In the genomic region with DNA sequence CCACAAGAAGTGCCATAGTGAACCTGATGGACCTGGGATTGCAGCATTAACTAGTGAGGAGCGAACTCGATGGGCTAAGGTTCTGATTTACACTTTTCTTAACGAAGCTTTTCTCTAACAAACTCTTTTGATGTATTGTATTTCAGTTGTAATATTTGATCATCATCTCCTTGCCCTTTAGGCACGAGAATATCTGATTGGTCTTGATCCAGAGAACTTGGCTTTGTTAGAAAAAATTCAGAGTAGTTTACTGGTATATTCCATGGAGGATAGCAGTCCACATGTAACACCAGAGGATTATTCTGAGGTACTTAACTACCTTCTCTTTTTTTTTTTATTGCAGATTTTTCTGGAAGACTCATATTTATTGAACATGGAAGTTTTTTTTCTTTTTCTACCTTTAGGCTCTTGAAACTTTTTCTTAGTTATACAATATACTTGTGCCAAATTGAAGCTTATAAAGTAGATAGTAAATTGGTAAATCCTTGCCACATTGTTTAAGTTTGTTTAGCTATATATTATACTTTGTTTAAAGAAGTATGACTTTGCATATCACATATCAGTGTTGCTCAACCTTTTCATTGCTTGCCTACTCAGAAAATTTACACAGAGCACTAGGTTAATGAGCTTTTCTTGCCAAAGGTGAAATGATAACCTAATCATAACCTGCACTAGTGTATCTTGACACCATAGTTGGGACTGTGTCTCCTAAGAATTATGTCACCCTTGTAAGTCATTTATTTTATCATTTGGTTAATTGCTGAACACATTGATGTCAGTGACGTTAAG, we compare ENCODE assay signal across 26 cellular contexts. TPM values are rescaled to one million over a fixed set of nuclear protein-coding genes. Genes with fewer than 3 reads are reported as not detected.
DNase-seq lines count a peak whose midpoint lies in the region; ATAC-seq, FAIRE-seq and TF ChIP-seq lines count a peak whose summit lies in the region.
"Had no signal": no experiment of that assay in that cellular context is flagged by ENCODE, and none has a peak within 500 bp of the region (broad histone marks: within the 10 kb centered on the region; RNA-seq: fewer than 3 reads in every experiment).

No MANE protein-coding gene starts in this region.

- no peak for FAIRE-seq in HepG2 (lab: Jason Lieb, UNC)
- peak; percentile 62 for FAIRE-seq in colon (lab: Jason Lieb, UNC)
- FAIRE-seq in small intestine (lab: Jason Lieb, UNC) = no peak
- FAIRE-seq: A204.1, D721Med, GM18507 had no signal

- WGBS in right lobe of liver (ENCODE audit: insufficient coverage, low coverage, low lambda C conversion rate, missing lambda C conversion rate) = 62% methylated on average over 5 of the region's 5 CpGs
- 90% methylated on average over 5 of the region's 5 CpGs for WGBS in HepG2 (ENCODE audit: low lambda C conversion rate)
- 34 to 67% (median 54%) methylated on average over 5 of the region's 5 CpGs for WGBS in small intestine, 3 donors

- DNase-seq in right lobe of liver = no peak
- no peak for DNase-seq in HepG2 (ENCODE audit: low spot score)
- DNase-seq in PC-9 = peak in 1 of 2 experiments; percentile 54
- DNase-seq in small intestine = peak; percentile 90
- DNase-seq in activated naive CD4-positive, alpha-beta T cell treated with anti-CD3 and anti-CD28 coated beads, Interleukin-2, amount 10 ng/mL, durations not matched to agents 7 days and 5 days = no peak
- DNase-seq in T-cell = no peak
- DNase-seq in activated CD4-positive, alpha-beta T cell treated with anti-CD3 and anti-CD28 coated beads for 36 hours = no peak
- DNase-seq: AML-193; CD4-positive, alpha-beta T cell; GM23248; H9; KBM-7; MG63; NCI-H1417; NCI-H1694; NCI-H2081 treated with DMSO at 0.1 percent for 48 hours; NCI-H2171; NCI-H524; NCI-H748 treated with DMSO at 0.1 percent for 48 hours; SK-N-SH; SW 1271 had no signal

- H3K4me3 ChIP-seq in right lobe of liver (no peak overlapping the region), HepG2 (replicated peaks in 1 of 3; ENCODE audit: insufficient read depth in 1 of 3, low read depth in 2 of 3, low read length in 3 of 3) (no peak overlapping the region), PC-9 (no peak overlapping the region), small intestine (ENCODE audit: low read depth in 1 of 2, low read length in 2 of 2) (no peak overlapping the region)
- H3K4me3 ChIP-seq: BLaER1 treated with 17β-estradiol and CSF1 and Interleukin-3, amounts not matched to agents 10 nM and 100 nM; GM23248; MG63 had no signal

- H3K27me3 ChIP-seq in right lobe of liver (no peaks in the 10 kb centered on the region), HepG2 (ENCODE audit: control insufficient read depth in 1 of 2, insufficient read depth in 2 of 2, low read length in 2 of 2) (no peaks in the 10 kb centered on the region), PC-9 (ENCODE audit: insufficient read depth, low read depth) (no peaks in the 10 kb centered on the region), small intestine (ENCODE audit: control insufficient read depth in 2 of 2, insufficient read depth in 2 of 2, low read length in 2 of 2) (no peaks in the 10 kb centered on the region)
- H3K27me3 ChIP-seq: BLaER1 treated with 17β-estradiol and CSF1 and Interleukin-3, amounts not matched to agents 10 nM and 100 nM; MG63 had no signal

- no peaks in the 10 kb centered on the region for H3K79me2 ChIP-seq in HepG2 (ENCODE audit: insufficient read depth, low read length)
- no peaks in the 10 kb centered on the region for H3K79me2 ChIP-seq in PC-9 (ENCODE audit: low read depth)

- POLR2A ChIA-PET in HepG2 (lab: Yijun Ruan, JAX) = no interaction called here
- POLR2A ChIA-PET in PC-9 (lab: Charles Lee; ENCODE audit: unreplicated experiment) = interaction anchor here (0.5 to 0.6 kb wide), 3 partner anchors 20 to 450 kb away, joined by 3 to 8 read pairs (median 4); no protein-coding TSS in a partner anchor
- POLR2A ChIA-PET in T-cell (lab: Charles Lee) = interaction anchor here in 1 of 2 donors (0.7 kb wide), 1 partner anchor 31 kb away, joined by 7 read pairs; no protein-coding TSS in a partner anchor
- POLR2A ChIA-PET in activated CD4-positive, alpha-beta T cell treated with anti-CD3 and anti-CD28 coated beads for 36 hours (lab: Charles Lee) = no interaction called here

- H3F3A ChIP-seq in PC-9 (ENCODE audit: insufficient read depth, low read depth) = peaks cover 12% of the 10 kb centered on the region

- H3K9me3 ChIP-seq in right lobe of liver (no peaks in the 10 kb centered on the region), HepG2 (ENCODE audit: low read length) (no peaks in the 10 kb centered on the region), PC-9 (ENCODE audit: insufficient read depth, low read depth) (peaks cover 3% of the 10 kb centered on the region), small intestine (ENCODE audit: control insufficient read depth, low read depth) (no peaks in the 10 kb centered on the region)
- H3K9me3 ChIP-seq: BLaER1 treated with 17β-estradiol and CSF1 and Interleukin-3, amounts not matched to agents 10 nM and 100 nM; MG63; SK-N-SH had no signal

- no peak overlapping the region for H3K9ac ChIP-seq in HepG2 (ENCODE audit: insufficient read depth, low read depth, low read length)
- H3K9ac ChIP-seq: BLaER1 treated with 17β-estradiol and CSF1 and Interleukin-3, amounts not matched to agents 10 nM and 100 nM; GM23248; SK-N-SH had no signal

- H2AFZ ChIP-seq in HepG2 (ENCODE audit: low read length) (no peak overlapping the region), PC-9 (no peak overlapping the region)
- H2AFZ ChIP-seq: GM23248 had no signal

- CTCF ChIA-PET in HepG2 (lab: Yijun Ruan, JAX; ENCODE audit: low intra/inter-chr PET ratio, low total read pairs) = no interaction called here
- CTCF ChIA-PET in PC-9 (lab: Charles Lee) = no interaction called here
- CTCF ChIA-PET in activated naive CD4-positive, alpha-beta T cell treated with anti-CD3 and anti-CD28 coated beads, Interleukin-2, amount 10 ng/mL, durations not matched to agents 7 days and 5 days (lab: Charles Lee) = interaction anchor here (1.1 kb wide), 1 partner anchor 10 kb away, joined by 3 read pairs; no protein-coding TSS in a partner anchor
- CTCF ChIA-PET in T-cell (lab: Charles Lee) = no interaction called here
- CTCF ChIA-PET in activated CD4-positive, alpha-beta T cell treated with anti-CD3 and anti-CD28 coated beads for 36 hours (lab: Charles Lee) = interaction anchor here (0.7 kb wide), 2 partner anchors 60 to 203 kb away, joined by 3 read pairs; no protein-coding TSS in a partner anchor

- no peaks in the 10 kb centered on the region for H3K9me2 ChIP-seq in PC-9 (ENCODE audit: insufficient read depth)
- H3K9me2 ChIP-seq: SK-N-SH had no signal

- H3K27me3 Mint-ChIP-seq in activated naive CD4-positive, alpha-beta T cell treated with anti-CD3 and anti-CD28 coated beads, Interleukin-2, amount 10 ng/mL, durations not matched to agents 7 days and 5 days = no peaks in the 10 kb centered on the region
- no peaks in the 10 kb centered on the region for H3K27me3 Mint-ChIP-seq in T-cell
- H3K27me3 Mint-ChIP-seq in activated CD4-positive, alpha-beta T cell treated with anti-CD3 and anti-CD28 coated beads for 36 hours = no peaks in the 10 kb centered on the region
- H3K27me3 Mint-ChIP-seq: CD4-positive, alpha-beta T cell had no signal

- H4K20me1 ChIP-seq in HepG2 (ENCODE audit: insufficient read depth, low read length) (no peaks in the 10 kb centered on the region), PC-9 (ENCODE audit: insufficient read depth) (no peaks in the 10 kb centered on the region)
- H4K20me1 ChIP-seq: BLaER1 treated with 17β-estradiol and CSF1 and Interleukin-3, amounts not matched to agents 10 nM and 100 nM had no signal

- TF ChIP-seq CTCF in right lobe of liver (IDR thresholded peaks at IDR 0.05) = no peak
- TF ChIP-seq CTCF in HepG2 (CRISPR knock-in tag; IDR thresholded peaks at IDR 0.05) = no peak
- no peak for TF ChIP-seq CTCF in PC-9 (conservative IDR thresholded peaks at IDR 0.05)

- H3K9me3 Mint-ChIP-seq in activated naive CD4-positive, alpha-beta T cell treated with anti-CD3 and anti-CD28 coated beads, Interleukin-2, amount 10 ng/mL, durations not matched to agents 7 days and 5 days = peaks cover 2% of the 10 kb centered on the region
- H3K9me3 Mint-ChIP-seq in T-cell = no peaks in the 10 kb centered on the region
- H3K9me3 Mint-ChIP-seq in activated CD4-positive, alpha-beta T cell treated with anti-CD3 and anti-CD28 coated beads for 36 hours (ENCODE audit: low read depth) = no peaks in the 10 kb centered on the region
- H3K9me3 Mint-ChIP-seq: CD4-positive, alpha-beta T cell; H9 had no signal

- H3K27ac ChIP-seq in right lobe of liver = no peak overlapping the region
- H3K27ac ChIP-seq in HepG2 (ENCODE audit: extremely low read length, insufficient read depth, low read length) = no peak overlapping the region
- H3K27ac ChIP-seq in PC-9 = peak overlapping the region; percentile 37; the same call in 1 of the 2 replicates
- H3K27ac ChIP-seq in small intestine (ENCODE audit: low read depth in 1 of 2, low read length in 1 of 2) = no peak overlapping the region
- H3K27ac ChIP-seq: BLaER1 treated with 17β-estradiol and CSF1 and Interleukin-3, amounts not matched to agents 10 nM and 100 nM; GM23248 had no signal

- ATAC-seq in right lobe of liver (peak in 3 of 4 donors; percentile 24 to 49 (median 45)), HepG2 (no peak), T-cell (replicated peaks in 1 of 4) (no peak)
- ATAC-seq in activated CD4-positive, alpha-beta T cell treated with anti-CD3 and anti-CD28 coated beads for 36 hours = no peak

- peaks cover 13% of the 10 kb centered on the region for H3K36me3 Mint-ChIP-seq in activated naive CD4-positive, alpha-beta T cell treated with anti-CD3 and anti-CD28 coated beads, Interleukin-2, amount 10 ng/mL, durations not matched to agents 7 days and 5 days
- H3K36me3 Mint-ChIP-seq in T-cell = peaks cover 38% of the 10 kb centered on the region
- H3K36me3 Mint-ChIP-seq in activated CD4-positive, alpha-beta T cell treated with anti-CD3 and anti-CD28 coated beads for 36 hours (ENCODE audit: low read depth) = peaks cover 2% of the 10 kb centered on the region

- TF ChIP-seq RAD21 in HepG2 (CRISPR knock-in tag; IDR thresholded peaks at IDR 0.05) = no peak

- in situ Hi-C loops in HepG2 (cut with HindIII; ENCODE audit: extremely low pct_ligation_motif_present, low pct_unique_long_range_greater_than_20kb) = no loop called here

- intact Hi-C loops in right lobe of liver (cut with DNase I) = no loop called here
- intact Hi-C loops in HepG2 (cut with micrococcal nuclease; ENCODE audit: unreplicated experiment) = no loop called here
- intact Hi-C loops in PC-9 (cut with micrococcal nuclease; ENCODE audit: unreplicated experiment) = no loop called here
- intact Hi-C loops in activated CD4-positive, alpha-beta T cell treated with anti-CD3 and anti-CD28 coated beads for 36 hours (cut with DNase I, micrococcal nuclease) = no loop called here

- TF ChIP-seq EP300 in HepG2 (IDR thresholded peaks at IDR 0.05; ENCODE audit: low read depth in 2 of 2, low read length in 2 of 2) = no peak
- TF ChIP-seq EP300 in HepG2 (CRISPR knock-in tag; IDR thresholded peaks at IDR 0.05; ENCODE audit: borderline replicate concordance) = no peak

- H3K27ac Mint-ChIP-seq in activated naive CD4-positive, alpha-beta T cell treated with anti-CD3 and anti-CD28 coated beads, Interleukin-2, amount 10 ng/mL, durations not matched to agents 7 days and 5 days = no peak overlapping the region
- H3K27ac Mint-ChIP-seq in T-cell = no peak overlapping the region
- no peak overlapping the region for H3K27ac Mint-ChIP-seq in activated CD4-positive, alpha-beta T cell treated with anti-CD3 and anti-CD28 coated beads for 36 hours
- H3K27ac Mint-ChIP-seq: CD4-positive, alpha-beta T cell; H9 had no signal

- BruUV-seq in HepG2 (replicated peaks; lab: Mats Ljungman, UMichigan) (no TSS peak), PC-9 (replicated peaks; lab: Mats Ljungman, UMichigan) (no TSS peak)

- no peak for TF ChIP-seq POLR2A in right lobe of liver (IDR thresholded peaks at IDR 0.05)
- no peak for TF ChIP-seq POLR2A in HepG2 (IDR thresholded peaks at IDR 0.05; ENCODE audit: insufficient read depth in 1 of 2, low read depth in 2 of 2, low read length in 2 of 2)

- H3K36me3 ChIP-seq in right lobe of liver (peaks cover 0 to 8% (median 0%) of the 10 kb centered on the region in 4 donors), HepG2 (replicated peaks in 1 of 2; ENCODE audit: control insufficient read depth in 1 of 2, insufficient read depth in 2 of 2, low read length in 2 of 2) (0 out of 5 replicates have a peak, but pooled peaks cover 0 to 8% of the 10 kb centered on the region in 2 experiments), PC-9 (ENCODE audit: low read depth) (no peaks in the 10 kb centered on the region), small intestine (ENCODE audit: control insufficient read depth in 2 of 2, insufficient read depth in 2 of 2, low read length in 2 of 2) (peaks cover 0 to 3% of the 10 kb centered on the region in 2 donors)
- H3K36me3 ChIP-seq: BLaER1 treated with 17β-estradiol and CSF1 and Interleukin-3, amounts not matched to agents 10 nM and 100 nM; MG63 had no signal

- peaks cover 0 to 5% (median 2%) of the 10 kb centered on the region in 4 donors for H3K4me1 ChIP-seq in right lobe of liver
- H3K4me1 ChIP-seq in HepG2 (ENCODE audit: insufficient read depth, low read length) = peaks cover under 1% of the 10 kb centered on the region; the same call in 1 of the 2 replicates
- peaks cover 24% of the 10 kb centered on the region for H3K4me1 ChIP-seq in PC-9 (replicated peaks; ENCODE audit: insufficient read depth)
- no peaks in the 10 kb centered on the region for H3K4me1 ChIP-seq in small intestine (ENCODE audit: control insufficient read depth in 2 of 2, insufficient read depth in 1 of 2, low read depth in 1 of 2, low read length in 1 of 2)
- H3K4me1 ChIP-seq: BLaER1 treated with 17β-estradiol and CSF1 and Interleukin-3, amounts not matched to agents 10 nM and 100 nM had no signal

- H3K4me1 Mint-ChIP-seq in activated naive CD4-positive, alpha-beta T cell treated with anti-CD3 and anti-CD28 coated beads, Interleukin-2, amount 10 ng/mL, durations not matched to agents 7 days and 5 days = peaks cover under 1% of the 10 kb centered on the region
- no peaks in the 10 kb centered on the region for H3K4me1 Mint-ChIP-seq in T-cell
- no peaks in the 10 kb centered on the region for H3K4me1 Mint-ChIP-seq in activated CD4-positive, alpha-beta T cell treated with anti-CD3 and anti-CD28 coated beads for 36 hours
- H3K4me1 Mint-ChIP-seq: H9 had no signal

- no peak overlapping the region for H3K4me3 Mint-ChIP-seq in activated naive CD4-positive, alpha-beta T cell treated with anti-CD3 and anti-CD28 coated beads, Interleukin-2, amount 10 ng/mL, durations not matched to agents 7 days and 5 days
- no peak overlapping the region for H3K4me3 Mint-ChIP-seq in T-cell
- no peak overlapping the region for H3K4me3 Mint-ChIP-seq in activated CD4-positive, alpha-beta T cell treated with anti-CD3 and anti-CD28 coated beads for 36 hours
- H3K4me3 Mint-ChIP-seq: CD4-positive, alpha-beta T cell; H9 had no signal

- H3K4me2 ChIP-seq in HepG2 (ENCODE audit: low read depth, low read length) (no peak overlapping the region), PC-9 (peak overlapping the region; percentile 38)
- H3K4me2 ChIP-seq: BLaER1 treated with 17β-estradiol and CSF1 and Interleukin-3, amounts not matched to agents 10 nM and 100 nM; SK-N-SH had no signal

RNA-seq across cellular contexts. Expression of gene CROT, which starts 30.4 kb away (rescaled TPM):
- total RNA-seq in right lobe of liver = 10 to 100 TPM; 11.5 to 24.7 (median 17.3) TPM
- total RNA-seq in HepG2 (2016; rRNA removed; fragmentation: Illumina TruSeq; extraction: Trizol) = 11.9 and 13.7 TPM in 2 replicates
- 3.6 TPM in 2 replicates for total RNA-seq in HepG2 (2016; cell fraction: cytosol; rRNA removed; fragmentation: Illumina TruSeq; extraction: Trizol; ENCODE audit: low read depth)
- total RNA-seq in HepG2 (2016; cell fraction: insoluble cytoplasmic fraction; rRNA removed; fragmentation: Illumina TruSeq; extraction: Trizol) = 13.1 and 15.2 TPM in 2 replicates
- total RNA-seq in HepG2 (2016; cell fraction: membrane; rRNA removed; fragmentation: Illumina TruSeq; extraction: Trizol) = 3.4 and 3.9 TPM in 2 replicates
- total RNA-seq in HepG2 (2016; cell fraction: nucleus; rRNA removed; fragmentation: Illumina TruSeq; extraction: Trizol) = 30.2 and 37.3 TPM in 2 replicates
- 4.9 and 5.0 TPM in 2 replicates for polyA plus RNA-seq in HepG2 (2011; rRNA removed)
- 1.3 and 2.5 TPM in 2 replicates for polyA plus RNA-seq in HepG2 (2011; cell fraction: cytosol; rRNA removed)
- 6.4 and 9.5 TPM in 2 replicates for polyA plus RNA-seq in HepG2 (2011; cell fraction: nucleus; rRNA removed)
- polyA plus RNA-seq in HepG2 (2012) = 8.0 and 8.7 TPM in 2 replicates
- 0.86 and 1.3 TPM in 2 replicates for polyA plus RNA-seq in HepG2 (2016; cell fraction: cytosol; fragmentation: Illumina TruSeq; extraction: Trizol; ENCODE audit: low read depth)
- 9.4 and 10.2 TPM in 2 replicates for polyA plus RNA-seq in HepG2 (2016; cell fraction: insoluble cytoplasmic fraction; fragmentation: Illumina TruSeq; extraction: Trizol; ENCODE audit: low read depth)
- 1.5 and 2.3 TPM in 2 replicates for polyA plus RNA-seq in HepG2 (2016; cell fraction: membrane; fragmentation: Illumina TruSeq; extraction: Trizol; ENCODE audit: low read depth)
- 37.0 and 41.3 TPM in 2 replicates for polyA plus RNA-seq in HepG2 (2016; cell fraction: nucleus; fragmentation: Illumina TruSeq; extraction: Trizol; ENCODE audit: insufficient read depth, low read depth)
- 0.89 and 2.0 TPM in 2 replicates for polyA minus RNA-seq in HepG2 (2011; rRNA and poly(A)+ RNA removed; ENCODE audit: low replicate concordance)
- polyA minus RNA-seq in HepG2 (2011; cell fraction: cytosol; rRNA and poly(A)+ RNA removed) = 1.2 and 1.9 TPM in 2 replicates
- polyA minus RNA-seq in HepG2 (2011; cell fraction: nucleus; rRNA and poly(A)+ RNA removed) = 43.9 and 44.2 TPM in 2 replicates
- total RNA-seq in PC-9 (2021) = 13.4 and 15.2 TPM in 2 replicates
- polyA plus RNA-seq in small intestine = 10 to 100 TPM; 13.1 to 57.5 (median 25.7) TPM
- 10 to 100 TPM in 4 of 5 donors, 1 to 10 TPM in 1; 8.5 to 17.2 (median 11.8) TPM for total RNA-seq in T-cell
- total RNA-seq in activated CD4-positive, alpha-beta T cell treated with anti-CD3 and anti-CD28 coated beads for 36 hours = 1 to 10 TPM; 4.6 to 7.0 TPM

Comparison
In these comparisons a context has a peak if more than half of its experiments do, and no peak if none do; other contexts are left out.
1. ATAC-seq: peak in right lobe of liver (3 of 4); none in HepG2 (single experiment), T-cell (0 of 4) and activated CD4-positive, alpha-beta T cell treated with anti-CD3 and anti-CD28 coated beads for 36 hours (single experiment).
2. CTCF ChIA-PET loops: an anchor here in activated naive CD4-positive, alpha-beta T cell treated with anti-CD3 and anti-CD28 coated beads, Interleukin-2, amount 10 ng/mL, durations not matched to agents 7 days and 5 days (1.1 kb wide) and activated CD4-positive, alpha-beta T cell treated with anti-CD3 and anti-CD28 coated beads for 36 hours (0.7 kb wide); none called in HepG2, PC-9 and T-cell.